ENCODE assay signal across 1 cellular context in the genomic region with DNA sequence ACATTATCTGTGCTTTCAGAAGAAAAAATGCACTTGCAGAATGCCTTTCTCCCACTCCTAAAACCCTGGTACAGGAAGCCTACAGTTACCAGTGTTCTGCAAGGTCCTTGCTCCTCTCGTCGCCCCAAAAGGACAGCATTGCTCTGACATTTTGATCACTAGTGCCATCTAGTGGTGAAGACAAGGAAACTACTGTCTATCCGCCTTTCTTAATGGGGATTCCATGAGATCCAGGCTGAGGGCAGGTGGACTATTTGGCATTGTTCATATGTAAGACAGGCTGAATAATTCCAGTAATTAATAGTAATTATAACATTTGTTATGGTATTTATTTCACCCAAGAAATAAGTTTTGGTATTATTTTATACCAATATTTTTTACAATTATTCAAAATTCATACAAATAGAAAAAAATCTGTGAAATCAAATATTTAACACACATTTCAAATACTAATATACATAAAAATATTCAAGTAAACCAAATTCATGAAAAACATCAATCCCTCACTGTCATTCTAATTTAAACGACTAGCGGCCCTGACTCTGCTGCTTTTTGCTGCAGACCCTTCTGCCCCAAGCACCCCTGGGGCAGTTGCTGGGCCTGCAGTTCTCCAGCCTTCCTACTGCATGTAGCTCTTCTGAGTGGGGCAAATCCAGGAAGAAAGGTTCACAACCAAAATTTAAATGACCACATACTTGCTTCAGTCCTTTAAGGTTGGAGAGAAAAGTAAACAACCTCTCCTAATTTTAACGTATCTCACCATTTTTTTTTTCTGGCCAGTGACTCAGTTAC.
TF ChIP-seq lines count a peak whose summit lies in the region.

No MANE protein-coding gene starts in this region.

TF ChIP-seq in A549, 52 proteins besides CTCF, POLR2A, EP300 and RAD21 (continued from another document):
- TF ChIP-seq, protein P1, sequence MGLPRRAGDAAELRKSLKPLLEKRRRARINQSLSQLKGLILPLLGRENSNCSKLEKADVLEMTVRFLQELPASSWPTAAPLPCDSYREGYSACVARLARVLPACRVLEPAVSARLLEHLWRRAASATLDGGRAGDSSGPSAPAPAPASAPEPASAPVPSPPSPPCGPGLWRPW (IDR thresholded peaks at IDR 0.05) = no peak
- TF ChIP-seq RARB (CRISPR knock-in tag; IDR thresholded peaks at IDR 0.05) (no peak), JUN (IDR thresholded peaks at IDR 0.05) (no peak), REST (IDR thresholded peaks at IDR 0.05) (no peak), SREBF2 (IDR thresholded peaks at IDR 0.05) (no peak)
- TF ChIP-seq, protein P2, sequence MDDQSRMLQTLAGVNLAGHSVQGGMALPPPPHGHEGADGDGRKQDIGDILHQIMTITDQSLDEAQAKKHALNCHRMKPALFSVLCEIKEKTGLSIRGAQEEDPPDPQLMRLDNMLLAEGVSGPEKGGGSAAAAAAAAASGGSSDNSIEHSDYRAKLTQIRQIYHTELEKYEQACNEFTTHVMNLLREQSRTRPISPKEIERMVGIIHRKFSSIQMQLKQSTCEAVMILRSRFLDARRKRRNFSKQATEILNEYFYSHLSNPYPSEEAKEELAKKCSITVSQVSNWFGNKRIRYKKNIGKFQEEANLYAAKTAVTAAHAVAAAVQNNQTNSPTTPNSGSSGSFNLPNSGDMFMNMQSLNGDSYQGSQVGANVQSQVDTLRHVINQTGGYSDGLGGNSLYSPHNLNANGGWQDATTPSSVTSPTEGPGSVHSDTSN (IDR thresholded peaks at IDR 0.05) = no peak
